ENCODE assay signal across 10 cellular contexts in the genomic region with DNA sequence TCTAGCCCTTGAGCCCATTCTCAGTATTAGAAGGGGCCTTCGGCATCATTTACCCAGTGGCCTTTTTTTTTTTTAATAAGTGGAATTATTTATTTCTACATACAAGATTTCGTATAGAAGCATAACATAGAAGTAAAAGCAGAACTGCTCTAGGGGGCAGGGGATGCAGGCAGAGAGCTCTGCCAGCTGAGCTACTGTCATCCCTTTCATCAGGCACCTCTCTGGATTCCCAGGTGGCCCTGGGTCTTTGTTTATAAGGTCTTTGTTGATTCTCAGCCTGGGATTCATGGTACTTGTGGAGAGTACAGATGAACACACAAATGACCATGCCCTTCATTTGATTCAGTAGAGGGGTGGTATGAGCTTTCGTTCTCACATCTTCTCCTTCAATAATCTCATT.
A peak's percentile ranks its signal among the peaks of the same experiment; 100 is the strongest.
DNase-seq lines count a peak whose midpoint lies in the region; ATAC-seq and TF ChIP-seq lines count a peak whose summit lies in the region.
"Had no signal": no experiment of that assay in that cellular context is flagged by ENCODE, and none has a peak within 500 bp of the region (broad histone marks: within the 10 kb centered on the region; RNA-seq: fewer than 3 reads in every experiment).

No MANE protein-coding gene starts in this region.

- peak overlapping the region; percentile 36 to 63 (median 55); a peak in 19 of 20 replicates for H3K4me3 ChIP-seq in BLaER1 treated with 17β-estradiol and CSF1 and Interleukin-3, amounts not matched to agents 10 nM and 100 nM
- H3K4me3 ChIP-seq in coronary artery (peak overlapping the region; percentile 52), neuronal stem cell (ENCODE audit: low read length in 2 of 2) (no peak overlapping the region)

- no peak overlapping the region for H3K18ac ChIP-seq in neuronal stem cell (ENCODE audit: low read length)

- no peak overlapping the region for H2BK15ac ChIP-seq in neuronal stem cell (ENCODE audit: low read length)

- peaks cover 1% of the 10 kb centered on the region for H3K27me3 Mint-ChIP-seq in activated CD4-positive, alpha-beta memory T cell treated with anti-CD3 and anti-CD28 coated beads for 36 hours

- H3K4me2 ChIP-seq in BLaER1 treated with 17β-estradiol and CSF1 and Interleukin-3, amounts not matched to agents 10 nM and 100 nM: peak overlapping the region; percentile 78 to 100 (median 96)
- H3K4me2 ChIP-seq in neuronal stem cell (ENCODE audit: insufficient read depth, low read length, poor library complexity, severe bottlenecking): no peak overlapping the region

- no peaks in the 10 kb centered on the region for H3K27me3 ChIP-seq in BLaER1 treated with 17β-estradiol and CSF1 and Interleukin-3, amounts not matched to agents 10 nM and 100 nM
- no peaks in the 10 kb centered on the region for H3K27me3 ChIP-seq in neuronal stem cell (ENCODE audit: control insufficient read depth in 3 of 3, insufficient read depth in 3 of 3, low read depth in 1 of 3, low read length in 3 of 3)

- H3K9ac ChIP-seq in BLaER1 treated with 17β-estradiol and CSF1 and Interleukin-3, amounts not matched to agents 10 nM and 100 nM: peak overlapping the region; percentile 73 to 88 (median 82)
- no peak overlapping the region for H3K9ac ChIP-seq in neuronal stem cell (ENCODE audit: low read depth, low read length, poor library complexity)

- H3K23ac ChIP-seq in neuronal stem cell (ENCODE audit: low read depth, low read length, poor library complexity): no peak overlapping the region

- H3K14ac ChIP-seq in neuronal stem cell (ENCODE audit: low read length): no peak overlapping the region

- ATAC-seq in HG03565 (IDR thresholded peaks at IDR 0.05; ENCODE audit: unreplicated experiment): no peak

- no peak overlapping the region for H4K8ac ChIP-seq in neuronal stem cell (ENCODE audit: low read depth, low read length)

- peaks cover 0 to 97% (median 57%) of the 10 kb centered on the region in 11 experiments; a peak in 20 of 22 replicates for H4K20me1 ChIP-seq in BLaER1 treated with 17β-estradiol and CSF1 and Interleukin-3, amounts not matched to agents 10 nM and 100 nM

- no peak overlapping the region for H3K27ac Mint-ChIP-seq in activated CD4-positive, alpha-beta memory T cell treated with anti-CD3 and anti-CD28 coated beads for 36 hours

- H2AK5ac ChIP-seq in neuronal stem cell (ENCODE audit: low read depth, low read length): no peak overlapping the region

- TF ChIP-seq CTCF in coronary artery (IDR thresholded peaks at IDR 0.05): no peak

- H3K36me3 ChIP-seq in BLaER1 treated with 17β-estradiol and CSF1 and Interleukin-3, amounts not matched to agents 10 nM and 100 nM: peaks cover 0 to 36% (median 10%) of the 10 kb centered on the region in 11 experiments; a peak in 5 of 22 replicates
- H3K36me3 ChIP-seq in neuronal stem cell (replicated peaks in 1 of 2; ENCODE audit: control insufficient read depth in 2 of 2, insufficient read depth in 2 of 2, low read length in 2 of 2): no peaks in the 10 kb centered on the region

- H3K4me1 ChIP-seq in BLaER1 treated with 17β-estradiol and CSF1 and Interleukin-3, amounts not matched to agents 10 nM and 100 nM: peaks cover 76 to 94% (median 80%) of the 10 kb centered on the region in 10 experiments
- peaks cover 24 to 25% of the 10 kb centered on the region in 2 donors for H3K4me1 ChIP-seq in neuronal stem cell (ENCODE audit: control insufficient read depth in 2 of 2, insufficient read depth in 1 of 2, low read depth in 1 of 2, low read length in 2 of 2)

- CTCF ChIA-PET in activated CD4-positive, alpha-beta memory T cell treated with anti-CD3 and anti-CD28 coated beads for 36 hours (lab: Charles Lee): interaction anchor here (1.0 to 1.3 kb wide), 2 partner anchors 10 to 213 kb away, joined by 3 to 4 read pairs; no protein-coding TSS in a partner anchor

- intact Hi-C loops in activated CD4-positive, alpha-beta memory T cell treated with anti-CD3 and anti-CD28 coated beads for 36 hours (cut with micrococcal nuclease): no loop called here

- peaks cover 17% of the 10 kb centered on the region for H3K4me1 Mint-ChIP-seq in activated CD4-positive, alpha-beta memory T cell treated with anti-CD3 and anti-CD28 coated beads for 36 hours (ENCODE audit: low read depth)

- H2AFZ ChIP-seq in neuronal stem cell (ENCODE audit: low read length): peak overlapping the region; percentile 61

- H3K9me3 ChIP-seq in BLaER1 treated with 17β-estradiol and CSF1 and Interleukin-3, amounts not matched to agents 10 nM and 100 nM (replicated peaks in 1 of 11): 0 out of 22 replicates have a peak, but pooled peaks cover 0 to 4% (median 0%) of the 10 kb centered on the region in 11 experiments
- no peaks in the 10 kb centered on the region for H3K9me3 ChIP-seq in neuronal stem cell (replicated peaks in 1 of 2; ENCODE audit: control insufficient read depth in 2 of 2, insufficient read depth in 1 of 2, low read depth in 1 of 2, low read length in 2 of 2)

- DNase-seq in NCI-H1436 treated with DMSO at 0.1 percent for 48 hours (lab: John Stamatoyannopoulos, UW) (peak; percentile 47), coronary artery (ENCODE audit: low spot score) (no peak), neuronal stem cell (ENCODE audit: low spot score) (no peak), NCI-H1694 (lab: John Stamatoyannopoulos, UW) (no peak), ureter (ENCODE audit: low spot score) (no peak)
- DNase-seq in activated CD4-positive, alpha-beta memory T cell treated with anti-CD3 and anti-CD28 coated beads for 36 hours: no peak
- DNase-seq: H9, NCI-H1048 had no signal

- H3K9me3 Mint-ChIP-seq in activated CD4-positive, alpha-beta memory T cell treated with anti-CD3 and anti-CD28 coated beads for 36 hours: no peaks in the 10 kb centered on the region
- H3K9me3 Mint-ChIP-seq: H9 had no signal

- peaks cover 2% of the 10 kb centered on the region for H3K79me1 ChIP-seq in neuronal stem cell (ENCODE audit: low read depth, low read length)

- no peak overlapping the region for H2BK120ac ChIP-seq in neuronal stem cell (ENCODE audit: low read depth, low read length)

- peak overlapping the region; percentile 73 to 95 (median 90); a peak in 21 of 22 replicates for H3K27ac ChIP-seq in BLaER1 treated with 17β-estradiol and CSF1 and Interleukin-3, amounts not matched to agents 10 nM and 100 nM
- peak overlapping the region; percentile 30 to 36 for H3K27ac ChIP-seq in coronary artery
- H3K27ac ChIP-seq in neuronal stem cell (replicated peaks; ENCODE audit: low read length): peak overlapping the region; percentile 14

- POLR2A ChIA-PET in activated CD4-positive, alpha-beta memory T cell treated with anti-CD3 and anti-CD28 coated beads for 36 hours (lab: Charles Lee): no interaction called here

- no CpG with 5 or more reads among the region's 3 CpGs for WGBS in neuronal stem cell (ENCODE audit: extremely low coverage in 2 of 2, insufficient read length in 2 of 2, insufficient replicate concordance in 1 of 2), 2 donors

- no peak overlapping the region for H3K4me3 Mint-ChIP-seq in activated CD4-positive, alpha-beta memory T cell treated with anti-CD3 and anti-CD28 coated beads for 36 hours
- H3K4me3 Mint-ChIP-seq: H9 had no signal

- no peak overlapping the region for H4K91ac ChIP-seq in neuronal stem cell (ENCODE audit: low read depth, low read length, poor library complexity)

- H2BK5ac ChIP-seq in neuronal stem cell (ENCODE audit: low read length): no peak overlapping the region

- H2BK12ac ChIP-seq in neuronal stem cell (ENCODE audit: low read length): no peak overlapping the region

- no peaks in the 10 kb centered on the region for H3K36me3 Mint-ChIP-seq in activated CD4-positive, alpha-beta memory T cell treated with anti-CD3 and anti-CD28 coated beads for 36 hours

- no peak overlapping the region for H3K4ac ChIP-seq in neuronal stem cell (ENCODE audit: low read length)

Comparison
In these comparisons a context has a peak if more than half of its experiments do, and no peak if none do; other contexts are left out.
1. H3K27ac ChIP-seq: peak in every context shown above with its lines; median percentile 90 in BLaER1 treated with 17β-estradiol and CSF1 and Interleukin-3, amounts not matched to agents 10 nM and 100 nM; 33 in coronary artery; 14 in neuronal stem cell.
2. H3K4me3 ChIP-seq: peak in BLaER1 treated with 17β-estradiol and CSF1 and Interleukin-3, amounts not matched to agents 10 nM and 100 nM (10 of 10) and coronary artery (single experiment); none in neuronal stem cell (0 of 2).